In genomic region chr3:44862221-44862637, GRCh38 we compare ENCODE assay signal across 8 cellular contexts. TPM values are rescaled to one million over a fixed set of nuclear protein-coding genes. Genes with fewer than 3 reads are reported as not detected.
DNase-seq lines count a peak whose midpoint lies in the region; ATAC-seq, FAIRE-seq and TF ChIP-seq lines count a peak whose summit lies in the region.

No MANE protein-coding gene starts in this region.

- peaks cover 33% of the 10 kb centered on the region for H3K4me1 ChIP-seq in CD4-positive, CD25-positive, alpha-beta regulatory T cell (ENCODE audit: control insufficient read depth, insufficient read depth, low read length, poor library complexity, severe bottlenecking)
- H3K4me1 ChIP-seq in parathyroid adenoma, result peaks cover 7% of the 10 kb centered on the region

- H3K36me3 ChIP-seq in CD4-positive, CD25-positive, alpha-beta regulatory T cell (ENCODE audit: control insufficient read depth, insufficient read depth, low read length), result no peaks in the 10 kb centered on the region
- no peaks in the 10 kb centered on the region for H3K36me3 ChIP-seq in parathyroid adenoma (ENCODE audit: control insufficient read depth, insufficient read depth, low read length)

- peak overlapping the region; percentile 84 for H3K4me3 ChIP-seq in CD4-positive, CD25-positive, alpha-beta regulatory T cell (ENCODE audit: low read depth, low read length)
- H3K4me3 ChIP-seq in fibroblast of mammary gland (ENCODE audit: control insufficient read depth, low read depth, low read length), result peak overlapping the region; percentile 49
- H3K4me3 ChIP-seq in parathyroid adenoma (ENCODE audit: low read depth, low read length), result peak overlapping the region; percentile 53

- no peaks in the 10 kb centered on the region for H3K9me3 ChIP-seq in CD4-positive, CD25-positive, alpha-beta regulatory T cell (ENCODE audit: control insufficient read depth in 2 of 2, low read length in 2 of 2)
- no peaks in the 10 kb centered on the region for H3K9me3 ChIP-seq in parathyroid adenoma (ENCODE audit: control insufficient read depth, low read length)

- H3K9ac ChIP-seq in parathyroid adenoma, result no peak overlapping the region

- ATAC-seq in CD4-positive, CD25-positive, alpha-beta regulatory T cell (ENCODE audit: low read depth in 2 of 2), result peak; percentile 2 to 4
- ATAC-seq in HG03280 (IDR thresholded peaks at IDR 0.05; ENCODE audit: unreplicated experiment), result peak; percentile 29

- H3K27ac ChIP-seq in CD4-positive, CD25-positive, alpha-beta regulatory T cell (ENCODE audit: insufficient read depth, low read length, poor library complexity, severe bottlenecking), result peak overlapping the region; percentile 82
- H3K27ac ChIP-seq in VCaP, result peak overlapping the region; percentile 89
- H3K27ac ChIP-seq in parathyroid adenoma, result peak overlapping the region; percentile 58

- no peaks in the 10 kb centered on the region for H3K27me3 ChIP-seq in CD4-positive, CD25-positive, alpha-beta regulatory T cell (ENCODE audit: control insufficient read depth, insufficient read depth, low read length)
- no peaks in the 10 kb centered on the region for H3K27me3 ChIP-seq in parathyroid adenoma (ENCODE audit: control insufficient read depth, insufficient read depth, low read length)

- peak overlapping the region; percentile 89 to 94 (median 92) for H3K4me3 Mint-ChIP-seq in CD4-positive, CD25-positive, alpha-beta regulatory T cell

- H3K36me3 Mint-ChIP-seq in CD4-positive, CD25-positive, alpha-beta regulatory T cell, result peaks cover 12% of the 10 kb centered on the region

- H3K27me3 Mint-ChIP-seq in CD4-positive, CD25-positive, alpha-beta regulatory T cell, result no peaks in the 10 kb centered on the region

- H3K9me3 Mint-ChIP-seq in CD4-positive, CD25-positive, alpha-beta regulatory T cell, result no peaks in the 10 kb centered on the region

- H3K27ac Mint-ChIP-seq in CD4-positive, CD25-positive, alpha-beta regulatory T cell, result peak overlapping the region; percentile 92 to 97 (median 94)

- DNase-seq in CD4-positive, CD25-positive, alpha-beta regulatory T cell, result peak in 2 of 3 donors; percentile 30 to 63
- DNase-seq in GM19239 (ENCODE audit: insufficient read length, low spot score), result peak; percentile 35
- DNase-seq in fibroblast of mammary gland (ENCODE audit: low read depth), result peak; percentile 36
- no peak for DNase-seq in globus pallidus (ENCODE audit: low spot score)
- DNase-seq in effector CD4-positive, alpha-beta T cell, result no peak

- TF ChIP-seq CTCF in VCaP (conservative IDR thresholded peaks at IDR 0.05) (no peak), fibroblast of mammary gland (conservative IDR thresholded peaks at IDR 0.05; ENCODE audit: control insufficient read depth, insufficient read depth, low read depth, low read length) (no peak), parathyroid adenoma (IDR thresholded peaks at IDR 0.05) (no peak)

- H3K4me1 Mint-ChIP-seq in CD4-positive, CD25-positive, alpha-beta regulatory T cell, result peaks cover 6 to 55% (median 32%) of the 10 kb centered on the region in 4 donors

- no peaks in the 10 kb centered on the region for H3K79me2 ChIP-seq in parathyroid adenoma

- peak overlapping the region; percentile 68 for H2AFZ ChIP-seq in parathyroid adenoma

- peak overlapping the region; percentile 82 for H3K4me2 ChIP-seq in parathyroid adenoma (ENCODE audit: low read length)

- FAIRE-seq in GM19239 (lab: Jason Lieb, UNC), result peak; percentile 84

RNA-seq across cellular contexts. Expression of gene TMEM42, which starts 0.5 kb away (rescaled TPM):
- total RNA-seq in CD4-positive, CD25-positive, alpha-beta regulatory T cell, result 15.2 TPM
- 10 to 100 TPM; 39.5 to 54.4 (median 44.9) TPM for polyA plus RNA-seq in CD4-positive, CD25-positive, alpha-beta regulatory T cell

RNA-seq across cellular contexts. Expression of gene TGM4, which starts 12.2 kb away (rescaled TPM):
- not detected for total RNA-seq in CD4-positive, CD25-positive, alpha-beta regulatory T cell
- under 1 TPM in 3 of 4 donors, not detected in 1; 0.06 to 0.14 (median 0.07) TPM for polyA plus RNA-seq in CD4-positive, CD25-positive, alpha-beta regulatory T cell

Comparison
In these comparisons a context has a peak if more than half of its experiments do, and no peak if none do; other contexts are left out.
1. DNase-seq: peak in CD4-positive, CD25-positive, alpha-beta regulatory T cell (2 of 3), GM19239 (single experiment) and fibroblast of mammary gland (single experiment); none in globus pallidus (single experiment) and effector CD4-positive, alpha-beta T cell (single experiment).
2. Peak in every context shown above with its lines, with median percentiles within 50 percentile points of each other: H3K27ac ChIP-seq and H3K4me3 ChIP-seq.